ENCODE assay signal across 14 cellular contexts in genomic region chr14:79016828-79017505, GRCh38.
A peak's percentile ranks its signal among the peaks of the same experiment; 100 is the strongest.
DNase-seq lines count a peak whose midpoint lies in the region; ATAC-seq and TF ChIP-seq lines count a peak whose summit lies in the region.
"Had no signal": no experiment of that assay in that cellular context is flagged by ENCODE, and none has a peak within 500 bp of the region (broad histone marks: within the 10 kb centered on the region; RNA-seq: fewer than 3 reads in every experiment).

No MANE protein-coding gene starts in this region.

- H3K9me3 Mint-ChIP-seq in chondrocyte (ENCODE audit: low read depth), result peaks cover 3% of the 10 kb centered on the region
- H3K9me3 Mint-ChIP-seq in activated T-helper 17 cell treated with anti-CD3 and anti-CD28 coated beads, Interleukin-2, amount 50 U/mL, for 72 hours, result no peaks in the 10 kb centered on the region
- H3K9me3 Mint-ChIP-seq: activated naive CD8-positive, alpha-beta T cell treated with anti-CD3 and anti-CD28 coated beads, Interleukin-2, amount 10 ng/mL, durations not matched to agents 7 days and 5 days had no signal

- H3K36me3 Mint-ChIP-seq in chondrocyte (ENCODE audit: low read depth), result no peaks in the 10 kb centered on the region
- H3K36me3 Mint-ChIP-seq in activated T-helper 17 cell treated with anti-CD3 and anti-CD28 coated beads, Interleukin-2, amount 50 U/mL, for 72 hours (ENCODE audit: low read depth), result no peaks in the 10 kb centered on the region
- H3K36me3 Mint-ChIP-seq: activated naive CD8-positive, alpha-beta T cell treated with anti-CD3 and anti-CD28 coated beads, Interleukin-2, amount 10 ng/mL, durations not matched to agents 7 days and 5 days had no signal

- peak; percentile 41 for DNase-seq in Caki2 (ENCODE audit: low read depth)
- peak; percentile 88 for DNase-seq in M059J (ENCODE audit: low read depth)
- no peak for DNase-seq in chondrocyte (ENCODE audit: low spot score)
- DNase-seq in myocyte (ENCODE audit: low read depth), result peak; percentile 88
- DNase-seq in NCI-H526 (lab: John Stamatoyannopoulos, UW), result no peak
- no peak for DNase-seq in OCI-M1 (lab: John Stamatoyannopoulos, UW)
- DNase-seq: activated CD8-positive, alpha-beta T cell treated with anti-CD3 and anti-CD28 coated beads, Interleukin-2, amount 10 ng/mL, durations not matched to agents 7 days and 5 days; activated naive CD8-positive, alpha-beta T cell treated with anti-CD3 and anti-CD28 coated beads, Interleukin-2, amount 10 ng/mL, durations not matched to agents 7 days and 5 days; DND-41; NCI-H748 treated with DMSO at 0.1 percent for 48 hours; stimulated activated CD4-positive, alpha-beta T cell treated with anti-CD3 and anti-CD28 coated beads, Interleukin-1b, Interleukin-23, amount 100 ng/mL, for 48 hours; stomach had no signal

- ATAC-seq in activated T-helper 17 cell treated with anti-CD3 and anti-CD28 coated beads, Interleukin-2, amount 50 U/mL, for 72 hours (replicated peaks), result no peak
- no peak for ATAC-seq in HG03025 (IDR thresholded peaks at IDR 0.05; ENCODE audit: low FRiP score, unreplicated experiment)
- ATAC-seq: activated CD8-positive, alpha-beta T cell treated with anti-CD3 and anti-CD28 coated beads, Interleukin-2, amount 10 ng/mL, durations not matched to agents 7 days and 5 days had no signal

- TF ChIP-seq CTCF in chondrocyte (IDR thresholded peaks at IDR 0.05), result no peak

- H3K4me3 Mint-ChIP-seq in chondrocyte (ENCODE audit: unreplicated experiment), result no peak overlapping the region
- H3K4me3 Mint-ChIP-seq in activated T-helper 17 cell treated with anti-CD3 and anti-CD28 coated beads, Interleukin-2, amount 50 U/mL, for 72 hours, result no peak overlapping the region
- H3K4me3 Mint-ChIP-seq: activated CD8-positive, alpha-beta T cell treated with anti-CD3 and anti-CD28 coated beads, Interleukin-2, amount 10 ng/mL, durations not matched to agents 7 days and 5 days; activated naive CD8-positive, alpha-beta T cell treated with anti-CD3 and anti-CD28 coated beads, Interleukin-2, amount 10 ng/mL, durations not matched to agents 7 days and 5 days had no signal

- H3K27me3 Mint-ChIP-seq in chondrocyte (ENCODE audit: low read depth), result peaks cover 2% of the 10 kb centered on the region
- peaks cover 6% of the 10 kb centered on the region for H3K27me3 Mint-ChIP-seq in activated T-helper 17 cell treated with anti-CD3 and anti-CD28 coated beads, Interleukin-2, amount 50 U/mL, for 72 hours
- H3K27me3 Mint-ChIP-seq: activated naive CD8-positive, alpha-beta T cell treated with anti-CD3 and anti-CD28 coated beads, Interleukin-2, amount 10 ng/mL, durations not matched to agents 7 days and 5 days had no signal

- in situ Hi-C loops in Caki2 (cut with HindIII; ENCODE audit: low pct_unique_long_range_greater_than_20kb, low sequenced_read_pairs), result no loop called here

- H3K27ac Mint-ChIP-seq in chondrocyte (ENCODE audit: unreplicated experiment), result peak overlapping the region; percentile 39
- no peak overlapping the region for H3K27ac Mint-ChIP-seq in activated T-helper 17 cell treated with anti-CD3 and anti-CD28 coated beads, Interleukin-2, amount 50 U/mL, for 72 hours
- H3K27ac Mint-ChIP-seq: activated CD8-positive, alpha-beta T cell treated with anti-CD3 and anti-CD28 coated beads, Interleukin-2, amount 10 ng/mL, durations not matched to agents 7 days and 5 days; activated naive CD8-positive, alpha-beta T cell treated with anti-CD3 and anti-CD28 coated beads, Interleukin-2, amount 10 ng/mL, durations not matched to agents 7 days and 5 days had no signal

- peaks cover 29% of the 10 kb centered on the region for H3K4me1 Mint-ChIP-seq in chondrocyte (ENCODE audit: low read depth)
- H3K4me1 Mint-ChIP-seq in activated T-helper 17 cell treated with anti-CD3 and anti-CD28 coated beads, Interleukin-2, amount 50 U/mL, for 72 hours, result no peaks in the 10 kb centered on the region
- H3K4me1 Mint-ChIP-seq: activated naive CD8-positive, alpha-beta T cell treated with anti-CD3 and anti-CD28 coated beads, Interleukin-2, amount 10 ng/mL, durations not matched to agents 7 days and 5 days had no signal

Comparison
In these comparisons a context has a peak if more than half of its experiments do, and no peak if none do; other contexts are left out.
1. DNase-seq: peak in Caki2 (single experiment), M059J (single experiment) and myocyte (single experiment); none in chondrocyte (single experiment), NCI-H526 (0 of 2) and OCI-M1 (single experiment).